In genomic region chr9:36609306-36609705, GRCh38 we compare ENCODE assay signal across 35 cellular contexts. TPM values are rescaled to one million over a fixed set of nuclear protein-coding genes. Genes with fewer than 3 reads are reported as not detected.
"Had no signal": no experiment of that assay in that cellular context is flagged by ENCODE, and none has a peak within 500 bp of the region (broad histone marks: within the 10 kb centered on the region; RNA-seq: fewer than 3 reads in every experiment).

No MANE protein-coding gene starts in this region.

- H2AFZ ChIP-seq: PC-9 had no signal

- H3K4me2 ChIP-seq: PC-9 had no signal

- H3K27me3 Mint-ChIP-seq: activated B cell treated with CpG ODN at 0.5 μM for 24 hours; activated CD4-positive, alpha-beta memory T cell treated with anti-CD3 and anti-CD28 coated beads for 36 hours; activated naive CD4-positive, alpha-beta T cell treated with anti-CD3 and anti-CD28 coated beads, Interleukin-2, amount 50 U/mL, for 24 hours; activated naive CD8-positive, alpha-beta T cell treated with anti-CD3 and anti-CD28 coated beads, Interleukin-2, amount 10 ng/mL, durations not matched to agents 7 days and 5 days; activated T-cell treated with anti-CD3 and anti-CD28 coated beads, Interleukin-2, amount 50 U/mL, for 24 hours; T-cell had no signal

- ATAC-seq: Right ventricle myocardium inferior, SK-N-SH treated with all-trans-retinoic acid at 6 μM for 48 hours, T-cell had no signal

- H3K36me3 ChIP-seq: ascending aorta had no signal

- H3K27ac Mint-ChIP-seq: activated B cell treated with CpG ODN at 0.5 μM for 24 hours; activated CD4-positive, alpha-beta memory T cell treated with anti-CD3 and anti-CD28 coated beads for 36 hours; activated naive CD8-positive, alpha-beta T cell treated with anti-CD3 and anti-CD28 coated beads, Interleukin-2, amount 10 ng/mL, durations not matched to agents 7 days and 5 days; activated T-cell treated with anti-CD3 and anti-CD28 coated beads, Interleukin-2, amount 50 U/mL, for 24 hours; activated T-helper 2 cell treated with anti-CD3 and anti-CD28 coated beads, Interferon-gamma antibody, Interleukin-2, Interleukin-4, amounts not matched to agents 10 μg/mL and 5 μg/mL and 100 μg/mL, durations not matched to agents 14 hours and 24 hours and 36 hours; T-cell had no signal

- H3K36me3 Mint-ChIP-seq: activated naive CD4-positive, alpha-beta T cell treated with anti-CD3 and anti-CD28 coated beads, Interleukin-2, amount 50 U/mL, for 24 hours; T-cell had no signal

- FAIRE-seq: RCC 7860 had no signal

- H3K4me3 Mint-ChIP-seq: activated B cell treated with CpG ODN at 0.5 μM for 24 hours; activated CD4-positive, alpha-beta memory T cell treated with anti-CD3 and anti-CD28 coated beads for 36 hours; activated naive CD4-positive, alpha-beta T cell treated with anti-CD3 and anti-CD28 coated beads, Interleukin-2, amount 50 U/mL, for 24 hours; activated naive CD8-positive, alpha-beta T cell treated with anti-CD3 and anti-CD28 coated beads, Interleukin-2, amount 10 ng/mL, durations not matched to agents 7 days and 5 days; activated T-cell treated with anti-CD3 and anti-CD28 coated beads, Interleukin-2, amount 50 U/mL, for 24 hours; T-cell had no signal

- H3K27ac ChIP-seq: ascending aorta, PC-9, RWPE1, VCaP had no signal

- H3K4me3 ChIP-seq: ascending aorta, MG63, PC-9 had no signal

- DNase-seq: activated B cell treated with CpG ODN at 0.5 μM for 24 hours; activated CD4-positive, alpha-beta memory T cell treated with anti-CD3 and anti-CD28 coated beads for 36 hours; activated CD4-positive, alpha-beta T cell treated with anti-CD3 and anti-CD28 coated beads for 4 hours; activated CD4-positive, alpha-beta T cell treated with anti-CD3 and anti-CD28 coated beads, Interleukin-2, amount 50 U/mL, for 1 hour; activated CD4-positive, CD25-positive, alpha-beta regulatory T cell treated with anti-CD3 and anti-CD28 coated beads, Interleukin-2, amount 50 U/mL, for 72 hours; activated gamma-delta T cell; activated naive CD4-positive, alpha-beta T cell treated with Interleukin-2 at 50 U/mL for 16 hours; activated naive CD8-positive, alpha-beta T cell treated with anti-CD3 and anti-CD28 coated beads, Interleukin-2, amount 10 ng/mL, durations not matched to agents 7 days and 5 days; activated T-cell treated with anti-CD3 and anti-CD28 coated beads, Interleukin-2, amount 50 U/mL, for 24 hours; amygdala; cerebellar nuclear complex; IMR-90; Karpas-422; KBM-7; MG63; NCI-H1092; NCI-H1436 treated with DMSO at 0.1 percent for 48 hours; NCI-H1694 treated with DMSO at 0.1 percent for 48 hours; NCI-H2029; NCI-H510A; NCI-H526; NCI-H748 treated with DMSO at 0.1 percent for 48 hours; NK-92 treated with Interleukin-12 subunit alpha and Interleukin-12 subunit beta, amount 100 ng/mL, for 24 hours; PC-9; SIG-M5; T-cell; T1000 had no signal

- H3K27me3 ChIP-seq: ascending aorta, MG63 had no signal

- H3K9me3 ChIP-seq: ascending aorta, MG63 had no signal

- H3K4me1 ChIP-seq: ascending aorta had no signal

- H3K4me1 Mint-ChIP-seq: activated B cell treated with CpG ODN at 0.5 μM for 24 hours; activated naive CD4-positive, alpha-beta T cell treated with anti-CD3 and anti-CD28 coated beads, Interleukin-2, amount 50 U/mL, for 24 hours; T-cell had no signal

- H3K9me3 Mint-ChIP-seq: activated B cell treated with CpG ODN at 0.5 μM for 24 hours; activated CD4-positive, alpha-beta memory T cell treated with anti-CD3 and anti-CD28 coated beads for 36 hours; activated naive CD4-positive, alpha-beta T cell treated with anti-CD3 and anti-CD28 coated beads, Interleukin-2, amount 50 U/mL, for 24 hours; activated naive CD8-positive, alpha-beta T cell treated with anti-CD3 and anti-CD28 coated beads, Interleukin-2, amount 10 ng/mL, durations not matched to agents 7 days and 5 days; activated T-cell treated with anti-CD3 and anti-CD28 coated beads, Interleukin-2, amount 50 U/mL, for 24 hours; activated T-helper 2 cell treated with anti-CD3 and anti-CD28 coated beads, Interferon-gamma antibody, Interleukin-2, Interleukin-4, amounts not matched to agents 10 μg/mL and 5 μg/mL and 100 μg/mL, durations not matched to agents 14 hours and 24 hours and 36 hours; T-cell had no signal

RNA-seq across cellular contexts. Expression of gene MELK, which starts 36.6 kb away (rescaled TPM):
- total RNA-seq: ascending aorta had no signal
